10 cellular contexts compared by ENCODE assay signal in genomic region chr1:8133657-8134430, GRCh38.
DNase-seq lines count a peak whose midpoint lies in the region; ATAC-seq, FAIRE-seq and TF ChIP-seq lines count a peak whose summit lies in the region.
"Had no signal": no experiment of that assay in that cellular context is flagged by ENCODE, and none has a peak within 500 bp of the region (broad histone marks: within the 10 kb centered on the region; RNA-seq: fewer than 3 reads in every experiment).

No MANE protein-coding gene starts in this region.

- DNase-seq in Daoy (ENCODE audit: low read depth) (peak; percentile 95), Right ventricle myocardium superior (peak; percentile 72), pulmonary artery endothelial cell (ENCODE audit: low read depth, low spot score) (peak; percentile 29)
- no peak for DNase-seq in CD4-positive, alpha-beta T cell
- DNase-seq: activated T-cell treated with anti-CD3 and anti-CD28 coated beads, Interleukin-2, amount 50 U/mL, for 72 hours had no signal

- CTCF ChIA-PET in CD4-positive, alpha-beta T cell (lab: Charles Lee): interaction anchor here (0.6 to 1.4 kb wide), 2 partner anchors 9 to 105 kb away, joined by 3 to 4 read pairs; no protein-coding TSS in a partner anchor

- no peaks in the 10 kb centered on the region for H3K27me3 ChIP-seq in CD4-positive, alpha-beta T cell (ENCODE audit: control insufficient read depth, insufficient read depth, low read length)

- no peak overlapping the region for H3K4me3 Mint-ChIP-seq in CD4-positive, alpha-beta T cell
- H3K4me3 Mint-ChIP-seq: activated T-cell treated with anti-CD3 and anti-CD28 coated beads, Interleukin-2, amount 50 U/mL, for 72 hours; memory B cell had no signal

- H3K36me3 Mint-ChIP-seq in CD4-positive, alpha-beta T cell (ENCODE audit: low read depth): no peaks in the 10 kb centered on the region
- H3K36me3 Mint-ChIP-seq: memory B cell had no signal

- intact Hi-C loops in Right ventricle myocardium superior (cut with DNase I): no loop called here
- intact Hi-C loops in CD4-positive, alpha-beta T cell (cut with DNase I, micrococcal nuclease): loop anchor here in 1 of 2 experiments (2.0 to 5.0 kb wide), 2 partner anchors 15 to 73 kb away; no protein-coding TSS in a partner anchor

- ATAC-seq in Right ventricle myocardium superior (ENCODE audit: poor library complexity): peak; percentile 88
- ATAC-seq in HG02852 (IDR thresholded peaks at IDR 0.05; ENCODE audit: unreplicated experiment): no peak
- ATAC-seq in GM21367 (IDR thresholded peaks at IDR 0.05; ENCODE audit: unreplicated experiment): no peak
- ATAC-seq in CD4-positive, alpha-beta T cell (ENCODE audit: poor library complexity): no peak
- ATAC-seq in HG02610 (IDR thresholded peaks at IDR 0.05; ENCODE audit: unreplicated experiment): no peak
- ATAC-seq: activated T-cell treated with anti-CD3 and anti-CD28 coated beads, Interleukin-2, amount 50 U/mL, for 72 hours had no signal

- no peak overlapping the region for H3K27ac ChIP-seq in CD4-positive, alpha-beta T cell (ENCODE audit: low read depth, low read length)

- TF ChIP-seq CTCF in CD4-positive, alpha-beta T cell (IDR thresholded peaks at IDR 0.05): no peak

- no peak overlapping the region for H3K27ac Mint-ChIP-seq in CD4-positive, alpha-beta T cell
- H3K27ac Mint-ChIP-seq: activated T-cell treated with anti-CD3 and anti-CD28 coated beads, Interleukin-2, amount 50 U/mL, for 72 hours; memory B cell had no signal

- peak; percentile 71 for FAIRE-seq in TTC549 (lab: Jason Lieb, UNC)

- H3K9me3 ChIP-seq in CD4-positive, alpha-beta T cell (ENCODE audit: control insufficient read depth, low read length): no peaks in the 10 kb centered on the region

- POLR2A ChIA-PET in CD4-positive, alpha-beta T cell (lab: Charles Lee): interaction anchor here (0.7 kb wide), 2 partner anchors 13 to 1096 kb away, joined by 4 to 6 read pairs; no protein-coding TSS in a partner anchor

- H3K9me3 Mint-ChIP-seq in CD4-positive, alpha-beta T cell: no peaks in the 10 kb centered on the region
- H3K9me3 Mint-ChIP-seq: activated T-cell treated with anti-CD3 and anti-CD28 coated beads, Interleukin-2, amount 50 U/mL, for 72 hours; memory B cell had no signal

- H3K27me3 Mint-ChIP-seq in CD4-positive, alpha-beta T cell: peaks cover 44% of the 10 kb centered on the region

- H3K4me1 Mint-ChIP-seq in CD4-positive, alpha-beta T cell (ENCODE audit: low read depth): no peaks in the 10 kb centered on the region
- H3K4me1 Mint-ChIP-seq: memory B cell had no signal

Comparison
In these comparisons a context has a peak if more than half of its experiments do, and no peak if none do; other contexts are left out.
1. DNase-seq: peak in Daoy (single experiment), Right ventricle myocardium superior (single experiment) and pulmonary artery endothelial cell (single experiment); none in CD4-positive, alpha-beta T cell (0 of 10).